Comparison of ENCODE assay signal across 1 cellular context in the genomic region with DNA sequence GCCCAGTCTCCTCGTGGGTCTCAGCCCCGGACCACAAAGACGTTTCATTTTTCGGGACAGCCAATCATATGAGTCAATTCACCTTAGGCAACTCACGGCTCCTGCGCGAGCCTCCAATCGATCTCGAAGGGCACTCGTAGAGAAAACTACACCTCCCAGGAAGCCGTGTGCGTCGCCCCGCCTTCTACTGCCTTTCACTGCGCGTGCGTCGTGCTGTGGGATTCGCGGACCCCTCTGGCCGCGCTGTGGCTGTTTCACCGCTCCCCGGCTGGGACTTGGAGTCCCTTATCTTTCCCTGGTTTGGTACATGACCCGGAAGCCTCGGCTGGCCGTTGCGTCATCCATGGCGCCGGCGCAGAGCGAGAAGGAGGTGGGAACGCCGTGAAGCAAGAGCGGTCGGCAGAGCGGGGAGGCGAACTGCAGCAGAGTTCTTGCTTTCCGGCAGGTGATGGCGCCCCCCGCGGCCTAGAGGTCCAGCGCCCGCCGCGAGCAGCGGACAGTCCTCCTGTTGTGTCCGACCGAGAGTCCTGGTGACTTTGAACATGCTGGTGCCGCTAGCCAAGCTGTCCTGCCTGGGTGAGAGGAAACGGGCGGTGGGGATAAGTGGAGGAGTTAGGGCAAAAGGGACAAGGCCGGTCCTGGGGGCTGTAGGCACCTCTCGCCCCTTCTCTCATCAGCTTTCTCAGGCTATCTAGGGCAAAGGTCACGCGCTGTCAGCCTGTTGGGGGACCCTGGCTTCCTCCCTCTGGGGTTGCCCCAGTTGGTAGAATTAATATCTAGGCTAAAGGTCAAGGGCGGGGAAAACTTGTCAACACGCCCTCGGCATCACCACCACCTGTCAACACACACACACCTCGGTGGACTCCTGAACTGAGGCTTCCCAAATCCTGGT.
TF ChIP-seq lines count a peak whose summit lies in the region.

A gene (plus strand): TSS at position 382 of the 892 bp plus-strand sequence. CDS start 161 bp downstream, at position 543.

TF ChIP-seq in K562, 482 proteins besides CTCF, POLR2A, EP300 and RAD21 (continued from another document and continues in another):
- TF ChIP-seq, protein P1, sequence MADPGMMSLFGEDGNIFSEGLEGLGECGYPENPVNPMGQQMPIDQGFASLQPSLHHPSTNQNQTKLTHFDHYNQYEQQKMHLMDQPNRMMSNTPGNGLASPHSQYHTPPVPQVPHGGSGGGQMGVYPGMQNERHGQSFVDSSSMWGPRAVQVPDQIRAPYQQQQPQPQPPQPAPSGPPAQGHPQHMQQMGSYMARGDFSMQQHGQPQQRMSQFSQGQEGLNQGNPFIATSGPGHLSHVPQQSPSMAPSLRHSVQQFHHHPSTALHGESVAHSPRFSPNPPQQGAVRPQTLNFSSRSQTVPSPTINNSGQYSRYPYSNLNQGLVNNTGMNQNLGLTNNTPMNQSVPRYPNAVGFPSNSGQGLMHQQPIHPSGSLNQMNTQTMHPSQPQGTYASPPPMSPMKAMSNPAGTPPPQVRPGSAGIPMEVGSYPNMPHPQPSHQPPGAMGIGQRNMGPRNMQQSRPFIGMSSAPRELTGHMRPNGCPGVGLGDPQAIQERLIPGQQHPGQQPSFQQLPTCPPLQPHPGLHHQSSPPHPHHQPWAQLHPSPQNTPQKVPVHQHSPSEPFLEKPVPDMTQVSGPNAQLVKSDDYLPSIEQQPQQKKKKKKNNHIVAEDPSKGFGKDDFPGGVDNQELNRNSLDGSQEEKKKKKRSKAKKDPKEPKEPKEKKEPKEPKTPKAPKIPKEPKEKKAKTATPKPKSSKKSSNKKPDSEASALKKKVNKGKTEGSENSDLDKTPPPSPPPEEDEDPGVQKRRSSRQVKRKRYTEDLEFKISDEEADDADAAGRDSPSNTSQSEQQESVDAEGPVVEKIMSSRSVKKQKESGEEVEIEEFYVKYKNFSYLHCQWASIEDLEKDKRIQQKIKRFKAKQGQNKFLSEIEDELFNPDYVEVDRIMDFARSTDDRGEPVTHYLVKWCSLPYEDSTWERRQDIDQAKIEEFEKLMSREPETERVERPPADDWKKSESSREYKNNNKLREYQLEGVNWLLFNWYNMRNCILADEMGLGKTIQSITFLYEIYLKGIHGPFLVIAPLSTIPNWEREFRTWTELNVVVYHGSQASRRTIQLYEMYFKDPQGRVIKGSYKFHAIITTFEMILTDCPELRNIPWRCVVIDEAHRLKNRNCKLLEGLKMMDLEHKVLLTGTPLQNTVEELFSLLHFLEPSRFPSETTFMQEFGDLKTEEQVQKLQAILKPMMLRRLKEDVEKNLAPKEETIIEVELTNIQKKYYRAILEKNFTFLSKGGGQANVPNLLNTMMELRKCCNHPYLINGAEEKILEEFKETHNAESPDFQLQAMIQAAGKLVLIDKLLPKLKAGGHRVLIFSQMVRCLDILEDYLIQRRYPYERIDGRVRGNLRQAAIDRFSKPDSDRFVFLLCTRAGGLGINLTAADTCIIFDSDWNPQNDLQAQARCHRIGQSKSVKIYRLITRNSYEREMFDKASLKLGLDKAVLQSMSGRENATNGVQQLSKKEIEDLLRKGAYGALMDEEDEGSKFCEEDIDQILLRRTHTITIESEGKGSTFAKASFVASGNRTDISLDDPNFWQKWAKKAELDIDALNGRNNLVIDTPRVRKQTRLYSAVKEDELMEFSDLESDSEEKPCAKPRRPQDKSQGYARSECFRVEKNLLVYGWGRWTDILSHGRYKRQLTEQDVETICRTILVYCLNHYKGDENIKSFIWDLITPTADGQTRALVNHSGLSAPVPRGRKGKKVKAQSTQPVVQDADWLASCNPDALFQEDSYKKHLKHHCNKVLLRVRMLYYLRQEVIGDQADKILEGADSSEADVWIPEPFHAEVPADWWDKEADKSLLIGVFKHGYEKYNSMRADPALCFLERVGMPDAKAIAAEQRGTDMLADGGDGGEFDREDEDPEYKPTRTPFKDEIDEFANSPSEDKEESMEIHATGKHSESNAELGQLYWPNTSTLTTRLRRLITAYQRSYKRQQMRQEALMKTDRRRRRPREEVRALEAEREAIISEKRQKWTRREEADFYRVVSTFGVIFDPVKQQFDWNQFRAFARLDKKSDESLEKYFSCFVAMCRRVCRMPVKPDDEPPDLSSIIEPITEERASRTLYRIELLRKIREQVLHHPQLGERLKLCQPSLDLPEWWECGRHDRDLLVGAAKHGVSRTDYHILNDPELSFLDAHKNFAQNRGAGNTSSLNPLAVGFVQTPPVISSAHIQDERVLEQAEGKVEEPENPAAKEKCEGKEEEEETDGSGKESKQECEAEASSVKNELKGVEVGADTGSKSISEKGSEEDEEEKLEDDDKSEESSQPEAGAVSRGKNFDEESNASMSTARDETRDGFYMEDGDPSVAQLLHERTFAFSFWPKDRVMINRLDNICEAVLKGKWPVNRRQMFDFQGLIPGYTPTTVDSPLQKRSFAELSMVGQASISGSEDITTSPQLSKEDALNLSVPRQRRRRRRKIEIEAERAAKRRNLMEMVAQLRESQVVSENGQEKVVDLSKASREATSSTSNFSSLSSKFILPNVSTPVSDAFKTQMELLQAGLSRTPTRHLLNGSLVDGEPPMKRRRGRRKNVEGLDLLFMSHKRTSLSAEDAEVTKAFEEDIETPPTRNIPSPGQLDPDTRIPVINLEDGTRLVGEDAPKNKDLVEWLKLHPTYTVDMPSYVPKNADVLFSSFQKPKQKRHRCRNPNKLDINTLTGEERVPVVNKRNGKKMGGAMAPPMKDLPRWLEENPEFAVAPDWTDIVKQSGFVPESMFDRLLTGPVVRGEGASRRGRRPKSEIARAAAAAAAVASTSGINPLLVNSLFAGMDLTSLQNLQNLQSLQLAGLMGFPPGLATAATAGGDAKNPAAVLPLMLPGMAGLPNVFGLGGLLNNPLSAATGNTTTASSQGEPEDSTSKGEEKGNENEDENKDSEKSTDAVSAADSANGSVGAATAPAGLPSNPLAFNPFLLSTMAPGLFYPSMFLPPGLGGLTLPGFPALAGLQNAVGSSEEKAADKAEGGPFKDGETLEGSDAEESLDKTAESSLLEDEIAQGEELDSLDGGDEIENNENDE (IDR thresholded peaks at IDR 0.05; ENCODE audit: low read depth, low read length) = no peak
- TF ChIP-seq SAP30 (IDR thresholded peaks at IDR 0.05; ENCODE audit: borderline replicate concordance, insufficient read depth, low read depth, low read length, poor library complexity, severe bottlenecking) (peak; percentile 88), ZFP36 (IDR thresholded peaks at IDR 0.05; ENCODE audit: low read depth, low read length, partially characterized antibody) (peak; percentile 35), BACH1 (tag; IDR thresholded peaks at IDR 0.05) (no peak), ZNF282 (CRISPR knock-in tag; IDR thresholded peaks at IDR 0.05) (no peak), NEUROD1 (IDR thresholded peaks at IDR 0.05; ENCODE audit: borderline replicate concordance, low read depth, low read length, partially characterized antibody) (peak; percentile 44), XRCC3 (IDR thresholded peaks at IDR 0.05) (no peak), HOXB6 (CRISPR knock-in tag; IDR thresholded peaks at IDR 0.05; ENCODE audit: borderline replicate concordance) (no peak), NCOA6 (IDR thresholded peaks at IDR 0.05) (no peak), RFX1 (IDR thresholded peaks at IDR 0.05) (no peak), NCOR1 (IDR thresholded peaks at IDR 0.05) (peak; percentile 77), CEBPG (CRISPR knock-in tag; IDR thresholded peaks at IDR 0.05) (peak; percentile 100), CEBPG (tag; conservative IDR thresholded peaks at IDR 0.05 in 1 of 2, IDR thresholded peaks at IDR 0.05 in 1 of 2) (peak; percentile 99 to 100), ZNF445 (CRISPR knock-in tag; IDR thresholded peaks at IDR 0.05; ENCODE audit: low read depth) (no peak), POLR3A (IDR thresholded peaks at IDR 0.05; ENCODE audit: borderline replicate concordance, extremely low read depth, insufficient read depth, insufficient read length) (no peak), SETDB1 (IDR thresholded peaks at IDR 0.05; ENCODE audit: low read length) (peak; percentile 24)
- TF ChIP-seq, protein P2, sequence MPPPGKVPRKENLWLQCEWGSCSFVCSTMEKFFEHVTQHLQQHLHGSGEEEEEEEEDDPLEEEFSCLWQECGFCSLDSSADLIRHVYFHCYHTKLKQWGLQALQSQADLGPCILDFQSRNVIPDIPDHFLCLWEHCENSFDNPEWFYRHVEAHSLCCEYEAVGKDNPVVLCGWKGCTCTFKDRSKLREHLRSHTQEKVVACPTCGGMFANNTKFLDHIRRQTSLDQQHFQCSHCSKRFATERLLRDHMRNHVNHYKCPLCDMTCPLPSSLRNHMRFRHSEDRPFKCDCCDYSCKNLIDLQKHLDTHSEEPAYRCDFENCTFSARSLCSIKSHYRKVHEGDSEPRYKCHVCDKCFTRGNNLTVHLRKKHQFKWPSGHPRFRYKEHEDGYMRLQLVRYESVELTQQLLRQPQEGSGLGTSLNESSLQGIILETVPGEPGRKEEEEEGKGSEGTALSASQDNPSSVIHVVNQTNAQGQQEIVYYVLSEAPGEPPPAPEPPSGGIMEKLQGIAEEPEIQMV (tag; conservative IDR thresholded peaks at IDR 0.05; ENCODE audit: low read depth) = peak; percentile 99
- TF ChIP-seq, protein P3, sequence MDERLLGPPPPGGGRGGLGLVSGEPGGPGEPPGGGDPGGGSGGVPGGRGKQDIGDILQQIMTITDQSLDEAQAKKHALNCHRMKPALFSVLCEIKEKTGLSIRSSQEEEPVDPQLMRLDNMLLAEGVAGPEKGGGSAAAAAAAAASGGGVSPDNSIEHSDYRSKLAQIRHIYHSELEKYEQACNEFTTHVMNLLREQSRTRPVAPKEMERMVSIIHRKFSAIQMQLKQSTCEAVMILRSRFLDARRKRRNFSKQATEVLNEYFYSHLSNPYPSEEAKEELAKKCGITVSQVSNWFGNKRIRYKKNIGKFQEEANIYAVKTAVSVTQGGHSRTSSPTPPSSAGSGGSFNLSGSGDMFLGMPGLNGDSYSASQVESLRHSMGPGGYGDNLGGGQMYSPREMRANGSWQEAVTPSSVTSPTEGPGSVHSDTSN (CRISPR knock-in tag; IDR thresholded peaks at IDR 0.05; ENCODE audit: low read depth) = no peak
- TF ChIP-seq, protein P3 (tag; conservative IDR thresholded peaks at IDR 0.05; ENCODE audit: low read depth) = peak; percentile 12; the same call in 1 of the 2 replicates
- TF ChIP-seq, protein P4, sequence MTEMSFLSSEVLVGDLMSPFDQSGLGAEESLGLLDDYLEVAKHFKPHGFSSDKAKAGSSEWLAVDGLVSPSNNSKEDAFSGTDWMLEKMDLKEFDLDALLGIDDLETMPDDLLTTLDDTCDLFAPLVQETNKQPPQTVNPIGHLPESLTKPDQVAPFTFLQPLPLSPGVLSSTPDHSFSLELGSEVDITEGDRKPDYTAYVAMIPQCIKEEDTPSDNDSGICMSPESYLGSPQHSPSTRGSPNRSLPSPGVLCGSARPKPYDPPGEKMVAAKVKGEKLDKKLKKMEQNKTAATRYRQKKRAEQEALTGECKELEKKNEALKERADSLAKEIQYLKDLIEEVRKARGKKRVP (CRISPR knock-in tag; IDR thresholded peaks at IDR 0.05) = peak; percentile 97
- TF ChIP-seq, protein P5, sequence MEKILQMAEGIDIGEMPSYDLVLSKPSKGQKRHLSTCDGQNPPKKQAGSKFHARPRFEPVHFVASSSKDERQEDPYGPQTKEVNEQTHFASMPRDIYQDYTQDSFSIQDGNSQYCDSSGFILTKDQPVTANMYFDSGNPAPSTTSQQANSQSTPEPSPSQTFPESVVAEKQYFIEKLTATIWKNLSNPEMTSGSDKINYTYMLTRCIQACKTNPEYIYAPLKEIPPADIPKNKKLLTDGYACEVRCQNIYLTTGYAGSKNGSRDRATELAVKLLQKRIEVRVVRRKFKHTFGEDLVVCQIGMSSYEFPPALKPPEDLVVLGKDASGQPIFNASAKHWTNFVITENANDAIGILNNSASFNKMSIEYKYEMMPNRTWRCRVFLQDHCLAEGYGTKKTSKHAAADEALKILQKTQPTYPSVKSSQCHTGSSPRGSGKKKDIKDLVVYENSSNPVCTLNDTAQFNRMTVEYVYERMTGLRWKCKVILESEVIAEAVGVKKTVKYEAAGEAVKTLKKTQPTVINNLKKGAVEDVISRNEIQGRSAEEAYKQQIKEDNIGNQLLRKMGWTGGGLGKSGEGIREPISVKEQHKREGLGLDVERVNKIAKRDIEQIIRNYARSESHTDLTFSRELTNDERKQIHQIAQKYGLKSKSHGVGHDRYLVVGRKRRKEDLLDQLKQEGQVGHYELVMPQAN (IDR thresholded peaks at IDR 0.05; ENCODE audit: borderline replicate concordance) = peak; percentile 71
- TF ChIP-seq, protein P6, sequence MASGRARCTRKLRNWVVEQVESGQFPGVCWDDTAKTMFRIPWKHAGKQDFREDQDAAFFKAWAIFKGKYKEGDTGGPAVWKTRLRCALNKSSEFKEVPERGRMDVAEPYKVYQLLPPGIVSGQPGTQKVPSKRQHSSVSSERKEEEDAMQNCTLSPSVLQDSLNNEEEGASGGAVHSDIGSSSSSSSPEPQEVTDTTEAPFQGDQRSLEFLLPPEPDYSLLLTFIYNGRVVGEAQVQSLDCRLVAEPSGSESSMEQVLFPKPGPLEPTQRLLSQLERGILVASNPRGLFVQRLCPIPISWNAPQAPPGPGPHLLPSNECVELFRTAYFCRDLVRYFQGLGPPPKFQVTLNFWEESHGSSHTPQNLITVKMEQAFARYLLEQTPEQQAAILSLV (tag; IDR thresholded peaks at IDR 0.05) = peak; percentile 95
- TF ChIP-seq, protein P7, sequence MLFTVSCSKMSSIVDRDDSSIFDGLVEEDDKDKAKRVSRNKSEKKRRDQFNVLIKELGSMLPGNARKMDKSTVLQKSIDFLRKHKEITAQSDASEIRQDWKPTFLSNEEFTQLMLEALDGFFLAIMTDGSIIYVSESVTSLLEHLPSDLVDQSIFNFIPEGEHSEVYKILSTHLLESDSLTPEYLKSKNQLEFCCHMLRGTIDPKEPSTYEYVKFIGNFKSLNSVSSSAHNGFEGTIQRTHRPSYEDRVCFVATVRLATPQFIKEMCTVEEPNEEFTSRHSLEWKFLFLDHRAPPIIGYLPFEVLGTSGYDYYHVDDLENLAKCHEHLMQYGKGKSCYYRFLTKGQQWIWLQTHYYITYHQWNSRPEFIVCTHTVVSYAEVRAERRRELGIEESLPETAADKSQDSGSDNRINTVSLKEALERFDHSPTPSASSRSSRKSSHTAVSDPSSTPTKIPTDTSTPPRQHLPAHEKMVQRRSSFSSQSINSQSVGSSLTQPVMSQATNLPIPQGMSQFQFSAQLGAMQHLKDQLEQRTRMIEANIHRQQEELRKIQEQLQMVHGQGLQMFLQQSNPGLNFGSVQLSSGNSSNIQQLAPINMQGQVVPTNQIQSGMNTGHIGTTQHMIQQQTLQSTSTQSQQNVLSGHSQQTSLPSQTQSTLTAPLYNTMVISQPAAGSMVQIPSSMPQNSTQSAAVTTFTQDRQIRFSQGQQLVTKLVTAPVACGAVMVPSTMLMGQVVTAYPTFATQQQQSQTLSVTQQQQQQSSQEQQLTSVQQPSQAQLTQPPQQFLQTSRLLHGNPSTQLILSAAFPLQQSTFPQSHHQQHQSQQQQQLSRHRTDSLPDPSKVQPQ (CRISPR knock-in tag; IDR thresholded peaks at IDR 0.05; ENCODE audit: borderline replicate concordance) = no peak
